In the genomic region with DNA sequence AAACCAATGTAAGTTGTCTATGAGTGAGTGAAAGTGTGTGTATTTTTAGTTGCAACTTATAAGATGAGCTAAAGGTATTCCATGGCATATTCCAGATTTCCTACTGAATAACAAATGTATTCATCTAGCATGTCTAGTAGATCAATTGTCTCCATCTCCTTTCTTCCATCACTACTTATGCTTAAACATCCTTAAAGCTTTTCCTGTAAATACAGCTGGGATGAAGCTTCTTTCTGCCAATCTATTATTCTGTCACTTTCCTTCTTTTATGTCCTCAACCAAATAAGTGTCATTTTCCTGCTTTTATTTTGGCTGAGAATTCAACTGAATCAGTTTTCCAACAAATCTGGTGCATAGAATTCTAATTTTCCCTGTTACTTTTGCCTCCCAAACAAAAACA, we compare ENCODE assay signal across 22 cellular contexts.
DNase-seq lines count a peak whose midpoint lies in the region; ATAC-seq, FAIRE-seq and TF ChIP-seq lines count a peak whose summit lies in the region.
"Had no signal": no experiment of that assay in that cellular context is flagged by ENCODE, and none has a peak within 500 bp of the region (broad histone marks: within the 10 kb centered on the region; RNA-seq: fewer than 3 reads in every experiment).

No MANE protein-coding gene starts in this region.

- FAIRE-seq in GM12878 (lab: Jason Lieb, UNC): no peak
- FAIRE-seq: A549, D721Med, G401.6, GM12892, GM18507, GM19239 had no signal

- no peak overlapping the region for H3K4me3 Mint-ChIP-seq in nephron
- no peak overlapping the region for H3K4me3 Mint-ChIP-seq in neural crest cell
- H3K4me3 Mint-ChIP-seq: B cell; CD4-positive, alpha-beta T cell; CD8-positive, alpha-beta T cell had no signal

- no peak overlapping the region for H3K9ac ChIP-seq in GM12878 (ENCODE audit: control insufficient read depth, insufficient read depth, low read length)
- H3K9ac ChIP-seq: BLaER1 treated with 17β-estradiol and CSF1 and Interleukin-3, amounts not matched to agents 10 nM and 100 nM had no signal

- POLR2A ChIA-PET in GM12878 (lab: Charles Lee): no interaction called here

- H3K27me3 ChIP-seq in GM12878 (replicated peaks in 1 of 2; ENCODE audit: control insufficient read depth in 2 of 2, insufficient read depth in 2 of 2, low read length in 1 of 2): no peaks in the 10 kb centered on the region
- H3K27me3 ChIP-seq: BLaER1 treated with 17β-estradiol and CSF1 and Interleukin-3, amounts not matched to agents 10 nM and 100 nM had no signal

- H3K36me3 Mint-ChIP-seq in nephron (ENCODE audit: low read depth) (no peaks in the 10 kb centered on the region), neural crest cell (ENCODE audit: low read depth) (peaks cover 3% of the 10 kb centered on the region)
- H3K36me3 Mint-ChIP-seq: CD8-positive, alpha-beta T cell had no signal

- H3K4me2 ChIP-seq in GM12878 (ENCODE audit: control insufficient read depth, insufficient read depth): no peak overlapping the region
- H3K4me2 ChIP-seq: A549 had no signal

- no peak for ATAC-seq in GM12878
- no peak for ATAC-seq in GM18517 (IDR thresholded peaks at IDR 0.05; ENCODE audit: unreplicated experiment)
- ATAC-seq: A549; CD8-positive, alpha-beta T cell had no signal

- BruUV-seq in GM12878 (replicated peaks; lab: Mats Ljungman, UMichigan): no TSS peak

- H3K9me3 ChIP-seq in GM12878 (replicated peaks; ENCODE audit: control insufficient read depth, insufficient read depth, low read length): no peaks in the 10 kb centered on the region
- H3K9me3 ChIP-seq: A549; BLaER1 treated with 17β-estradiol and CSF1 and Interleukin-3, amounts not matched to agents 10 nM and 100 nM; Caco-2 had no signal

- no peak overlapping the region for H2AFZ ChIP-seq in GM12878 (ENCODE audit: control insufficient read depth, low read depth, low read length)

- no peak for TF ChIP-seq CTCF in GM12878 (IDR thresholded peaks at IDR 0.05 in 2 of 3, conservative IDR thresholded peaks at IDR 0.05 in 1 of 3; ENCODE audit: control insufficient read depth in 2 of 3, extremely low read depth in 1 of 3, insufficient read depth in 1 of 3, low read depth in 3 of 3, low read length in 3 of 3)
- no peak for TF ChIP-seq CTCF in nephron (IDR thresholded peaks at IDR 0.05; ENCODE audit: unreplicated experiment in 3 of 3)
- no peak for TF ChIP-seq CTCF in neural crest cell (conservative IDR thresholded peaks at IDR 0.05)

- H3K27ac Mint-ChIP-seq in nephron: peak overlapping the region in 2 of 3 experiments; percentile 15 to 33
- H3K27ac Mint-ChIP-seq in neural crest cell (ENCODE audit: unreplicated experiment): peak overlapping the region; percentile 64
- H3K27ac Mint-ChIP-seq: B cell; CD4-positive, alpha-beta T cell; CD8-positive, alpha-beta T cell had no signal

- H3K27me3 Mint-ChIP-seq in nephron (ENCODE audit: low read depth) (no peaks in the 10 kb centered on the region), neural crest cell (ENCODE audit: low read depth) (no peaks in the 10 kb centered on the region)
- H3K27me3 Mint-ChIP-seq: B cell; CD4-positive, alpha-beta T cell had no signal

- no peaks in the 10 kb centered on the region for H3K4me1 ChIP-seq in GM12878 (ENCODE audit: control insufficient read depth, insufficient read depth, low read length)
- H3K4me1 ChIP-seq: A549, Caco-2 had no signal

- H3K9me3 Mint-ChIP-seq in nephron (no peaks in the 10 kb centered on the region), neural crest cell (no peaks in the 10 kb centered on the region)
- H3K9me3 Mint-ChIP-seq: CD4-positive, alpha-beta T cell; CD8-positive, alpha-beta T cell had no signal

- no peaks in the 10 kb centered on the region for H3K36me3 ChIP-seq in GM12878 (ENCODE audit: control insufficient read depth in 2 of 2, insufficient read depth in 2 of 2, low read length in 1 of 2)
- H3K36me3 ChIP-seq: BLaER1 treated with 17β-estradiol and CSF1 and Interleukin-3, amounts not matched to agents 10 nM and 100 nM had no signal

- H4K20me1 ChIP-seq in GM12878 (ENCODE audit: control insufficient read depth, insufficient read depth): no peaks in the 10 kb centered on the region
- H4K20me1 ChIP-seq: BLaER1 treated with 17β-estradiol and CSF1 and Interleukin-3, amounts not matched to agents 10 nM and 100 nM had no signal

- no peak for TF ChIP-seq POLR2A in GM12878 (IDR thresholded peaks at IDR 0.05; ENCODE audit: low read depth, low read length)

- no peak for TF ChIP-seq RAD21 in GM12878 (IDR thresholded peaks at IDR 0.05; ENCODE audit: insufficient read depth, low read depth, low read length)

- no peak for TF ChIP-seq EP300 in GM12878 (IDR thresholded peaks at IDR 0.05; ENCODE audit: borderline replicate concordance in 1 of 2, control insufficient read depth in 1 of 2, low read depth in 2 of 2, low read length in 2 of 2)

- RAD21 ChIA-PET in GM12878 (lab: Charles Lee; ENCODE audit: unreplicated experiment): interaction anchor here (1.3 kb wide), 1 partner anchor 128 kb away, joined by 4 read pairs; no protein-coding TSS in a partner anchor

- SMC1A ChIA-PET in GM12878 (lab: Charles Lee; ENCODE audit: uncharacterized antibody, unreplicated experiment): interaction anchor here (0.9 to 1.3 kb wide), 4 partner anchors 11 to 220 kb away, joined by 3 to 4 read pairs (median 3); no protein-coding TSS in a partner anchor

- H3K4me1 Mint-ChIP-seq in nephron (peaks cover 27% of the 10 kb centered on the region), neural crest cell (peaks cover 65% of the 10 kb centered on the region)
- H3K4me1 Mint-ChIP-seq: B cell had no signal

- in situ Hi-C loops in GM12878 (cut with MboI): no loop called here

- intact Hi-C loops in GM12878 (cut with micrococcal nuclease; ENCODE audit: unreplicated experiment): no loop called here

- DNase-seq in GM12878 (ENCODE audit: low read depth, low spot score): no peak
- no peak for DNase-seq in neural crest cell (ENCODE audit: low read depth, low spot score)
- no peak for DNase-seq in NCI-H146 treated with DMSO at 0.1 percent for 48 hours (lab: John Stamatoyannopoulos, UW; ENCODE audit: unreplicated experiment)
- DNase-seq: AML-193; Caco-2; Calu3; CD4-positive, alpha-beta T cell; CD8-positive, alpha-beta T cell; DMS79 treated with DMSO at 0.1 percent for 48 hours; GF-D8 had no signal

- H3K4me3 ChIP-seq in GM12878: 0 out of 2 replicates have a peak overlapping the region, but pooled peaks have one; percentile 7
- H3K4me3 ChIP-seq: A549; BLaER1 treated with 17β-estradiol and CSF1 and Interleukin-3, amounts not matched to agents 10 nM and 100 nM had no signal

- H3K27ac ChIP-seq in GM12878 (ENCODE audit: control insufficient read depth, insufficient read depth): no peak overlapping the region
- H3K27ac ChIP-seq: 22Rv1; A549; BLaER1 treated with 17β-estradiol and CSF1 and Interleukin-3, amounts not matched to agents 10 nM and 100 nM; C4-2B had no signal

- CTCF ChIA-PET in GM12878 (lab: Yijun Ruan, JAX): interaction anchor here (1.7 kb wide), 1 partner anchor 11 kb away, joined by 6 read pairs; no protein-coding TSS in a partner anchor

- H3K79me2 ChIP-seq in GM12878 (ENCODE audit: control insufficient read depth, insufficient read depth, low read length): no peaks in the 10 kb centered on the region

TF ChIP-seq in GM12878, 131 proteins besides CTCF, POLR2A, EP300 and RAD21:
- TF ChIP-seq, protein P1, sequence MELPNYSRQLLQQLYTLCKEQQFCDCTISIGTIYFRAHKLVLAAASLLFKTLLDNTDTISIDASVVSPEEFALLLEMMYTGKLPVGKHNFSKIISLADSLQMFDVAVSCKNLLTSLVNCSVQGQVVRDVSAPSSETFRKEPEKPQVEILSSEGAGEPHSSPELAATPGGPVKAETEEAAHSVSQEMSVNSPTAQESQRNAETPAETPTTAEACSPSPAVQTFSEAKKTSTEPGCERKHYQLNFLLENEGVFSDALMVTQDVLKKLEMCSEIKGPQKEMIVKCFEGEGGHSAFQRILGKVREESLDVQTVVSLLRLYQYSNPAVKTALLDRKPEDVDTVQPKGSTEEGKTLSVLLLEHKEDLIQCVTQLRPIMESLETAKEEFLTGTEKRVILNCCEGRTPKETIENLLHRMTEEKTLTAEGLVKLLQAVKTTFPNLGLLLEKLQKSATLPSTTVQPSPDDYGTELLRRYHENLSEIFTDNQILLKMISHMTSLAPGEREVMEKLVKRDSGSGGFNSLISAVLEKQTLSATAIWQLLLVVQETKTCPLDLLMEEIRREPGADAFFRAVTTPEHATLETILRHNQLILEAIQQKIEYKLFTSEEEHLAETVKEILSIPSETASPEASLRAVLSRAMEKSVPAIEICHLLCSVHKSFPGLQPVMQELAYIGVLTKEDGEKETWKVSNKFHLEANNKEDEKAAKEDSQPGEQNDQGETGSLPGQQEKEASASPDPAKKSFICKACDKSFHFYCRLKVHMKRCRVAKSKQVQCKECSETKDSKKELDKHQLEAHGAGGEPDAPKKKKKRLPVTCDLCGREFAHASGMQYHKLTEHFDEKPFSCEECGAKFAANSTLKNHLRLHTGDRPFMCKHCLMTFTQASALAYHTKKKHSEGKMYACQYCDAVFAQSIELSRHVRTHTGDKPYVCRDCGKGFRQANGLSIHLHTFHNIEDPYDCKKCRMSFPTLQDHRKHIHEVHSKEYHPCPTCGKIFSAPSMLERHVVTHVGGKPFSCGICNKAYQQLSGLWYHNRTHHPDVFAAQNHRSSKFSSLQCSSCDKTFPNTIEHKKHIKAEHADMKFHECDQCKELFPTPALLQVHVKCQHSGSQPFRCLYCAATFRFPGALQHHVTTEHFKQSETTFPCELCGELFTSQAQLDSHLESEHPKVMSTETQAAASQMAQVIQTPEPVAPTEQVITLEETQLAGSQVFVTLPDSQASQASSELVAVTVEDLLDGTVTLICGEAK (IDR thresholded peaks at IDR 0.05; ENCODE audit: borderline replicate concordance): no peak
- no peak for TF ChIP-seq JUNB (IDR thresholded peaks at IDR 0.05)
